9 cellular contexts compared by ENCODE assay signal in genomic region chr4:82043081-82043808, GRCh38.
DNase-seq lines count a peak whose midpoint lies in the region; ATAC-seq and TF ChIP-seq lines count a peak whose summit lies in the region.
"Had no signal": no experiment of that assay in that cellular context is flagged by ENCODE, and none has a peak within 500 bp of the region (broad histone marks: within the 10 kb centered on the region; RNA-seq: fewer than 3 reads in every experiment).

No MANE protein-coding gene starts in this region.

- no peak for ATAC-seq in GM18511 (IDR thresholded peaks at IDR 0.05; ENCODE audit: unreplicated experiment)

- no peak overlapping the region for H2AFZ ChIP-seq in neuron (ENCODE audit: low read depth, low read length)

- H3K36me3 ChIP-seq in ES-I3 (ENCODE audit: insufficient read depth, low read length): no peaks in the 10 kb centered on the region
- no peaks in the 10 kb centered on the region for H3K36me3 ChIP-seq in endodermal cell (ENCODE audit: control insufficient read depth, insufficient read depth, low read length)
- no peaks in the 10 kb centered on the region for H3K36me3 ChIP-seq in neuron (ENCODE audit: insufficient read depth, low read length)
- no peaks in the 10 kb centered on the region for H3K36me3 ChIP-seq in BE2C
- H3K36me3 ChIP-seq: spleen had no signal

- H3K4me3 ChIP-seq in endodermal cell (ENCODE audit: low read length) (peak overlapping the region; percentile 85), neuron (ENCODE audit: low read length) (peak overlapping the region; percentile 30), BE2C (ENCODE audit: low read depth, low read length) (no peak overlapping the region)

- H3K9me3 Mint-ChIP-seq in endodermal cell: no peaks in the 10 kb centered on the region

- WGBS in endodermal cell (ENCODE audit: insufficient coverage in 1 of 2, insufficient read length in 1 of 2), 2 experiments: 11 to 17% methylated on average over 12 of the region's 12 CpGs

- no peak overlapping the region for H3K27ac Mint-ChIP-seq in endodermal cell

- TF ChIP-seq CTCF in endodermal cell (conservative IDR thresholded peaks at IDR 0.05): no peak
- no peak for TF ChIP-seq CTCF in BE2C (IDR thresholded peaks at IDR 0.05; ENCODE audit: low read depth, low read length)

- no peaks in the 10 kb centered on the region for H3K9me3 ChIP-seq in ES-I3 (ENCODE audit: control insufficient read depth, insufficient read depth, low read length)
- no peaks in the 10 kb centered on the region for H3K9me3 ChIP-seq in endodermal cell (ENCODE audit: control insufficient read depth, low read length)
- H3K9me3 ChIP-seq in neuron (ENCODE audit: low read length): no peaks in the 10 kb centered on the region
- H3K9me3 ChIP-seq in BE2C: no peaks in the 10 kb centered on the region
- H3K9me3 ChIP-seq: spleen had no signal

- H3K4me1 Mint-ChIP-seq in endodermal cell: peaks cover 25% of the 10 kb centered on the region

- H3K27me3 Mint-ChIP-seq in endodermal cell (ENCODE audit: insufficient read depth): peaks cover 61% of the 10 kb centered on the region

- peak overlapping the region; percentile 73 for H3K9ac ChIP-seq in ES-I3 (ENCODE audit: low read depth, low read length)
- H3K9ac ChIP-seq in endodermal cell (ENCODE audit: extremely low read depth, low read length, poor library complexity, severe bottlenecking): peak overlapping the region; percentile 8

- no peaks in the 10 kb centered on the region for H3K36me3 Mint-ChIP-seq in endodermal cell (ENCODE audit: low read depth)

- H3K27ac ChIP-seq in endodermal cell (ENCODE audit: low read depth, low read length): no peak overlapping the region
- H3K27ac ChIP-seq: spleen had no signal

- H3K27me3 ChIP-seq in endodermal cell (ENCODE audit: control insufficient read depth, insufficient read depth, low read length, poor library complexity, severe bottlenecking): peaks cover 48% of the 10 kb centered on the region
- H3K27me3 ChIP-seq in neuron (ENCODE audit: insufficient read depth, low read length): peaks cover 38% of the 10 kb centered on the region
- H3K27me3 ChIP-seq in BE2C: peaks cover 46% of the 10 kb centered on the region

- H3K4me1 ChIP-seq in ES-I3 (ENCODE audit: insufficient read depth, low read length): peaks cover 7% of the 10 kb centered on the region; the same call in 1 of the 2 replicates
- H3K4me1 ChIP-seq in endodermal cell (ENCODE audit: control insufficient read depth, insufficient read depth, low read length): no peaks in the 10 kb centered on the region
- peaks cover 10% of the 10 kb centered on the region for H3K4me1 ChIP-seq in neuron (ENCODE audit: insufficient read depth, low read length)
- H3K4me1 ChIP-seq in BE2C: no peaks in the 10 kb centered on the region

- H3K4me3 Mint-ChIP-seq in endodermal cell: peak overlapping the region; percentile 58

- DNase-seq in NCI-H2227 treated with DMSO at 0.1 percent for 48 hours (lab: John Stamatoyannopoulos, UW): peak; percentile 2
- DNase-seq in endodermal cell: peak; percentile 78
- DNase-seq in BE2C: no peak
- DNase-seq in DMS153 (lab: John Stamatoyannopoulos, UW): no peak
- no peak for DNase-seq in D341Med (ENCODE audit: low spot score)
- DNase-seq: spleen had no signal

Comparison
In these comparisons a context has a peak if more than half of its experiments do, and no peak if none do; other contexts are left out.
1. DNase-seq: peak in NCI-H2227 treated with DMSO at 0.1 percent for 48 hours (single experiment) and endodermal cell (single experiment); none in BE2C (single experiment), DMS153 (single experiment) and D341Med (single experiment).